1 cellular context compared by ENCODE assay signal in the genomic region with DNA sequence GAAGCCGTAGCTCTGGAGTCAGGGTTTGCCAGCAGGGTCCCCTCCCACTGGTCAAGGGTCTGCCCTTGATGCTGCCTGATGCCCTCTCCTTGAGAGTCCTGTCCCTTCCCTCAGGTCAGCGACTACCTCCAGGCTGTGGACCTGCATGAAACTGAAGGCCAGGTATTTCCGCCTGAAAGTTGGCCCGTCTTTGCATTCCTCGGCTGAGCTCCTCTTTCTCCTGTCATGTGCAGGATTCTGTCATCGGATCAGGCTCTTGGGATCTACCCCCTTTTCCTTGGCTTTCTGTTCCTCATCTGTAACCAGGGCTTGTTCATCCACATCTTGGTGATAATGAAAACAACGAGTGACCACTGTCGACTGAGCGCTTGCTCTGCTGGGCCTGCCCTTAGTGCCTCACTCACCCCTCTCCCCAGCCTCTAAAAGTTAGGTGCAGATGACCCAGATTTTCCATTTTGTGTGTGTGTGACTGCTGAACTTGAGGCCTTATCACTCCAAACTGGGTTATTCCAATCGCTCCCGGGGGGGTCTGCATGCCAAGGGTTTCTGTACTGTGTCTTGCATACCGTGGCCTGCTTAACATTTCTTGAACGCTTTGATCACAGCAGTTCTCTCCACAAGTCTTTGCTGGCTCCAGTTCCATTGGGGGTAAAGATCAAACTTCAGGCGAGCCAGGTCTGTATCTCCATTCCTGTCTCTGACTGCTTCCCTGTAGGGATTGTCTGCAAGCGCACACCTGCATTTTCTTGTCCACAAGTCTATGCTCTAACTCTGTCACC.
TF ChIP-seq lines count a peak whose summit lies in the region.

No MANE protein-coding gene starts in this region.

TF ChIP-seq in HepG2, 621 proteins besides CTCF, POLR2A, EP300 and RAD21:
- TF ChIP-seq, protein P1, sequence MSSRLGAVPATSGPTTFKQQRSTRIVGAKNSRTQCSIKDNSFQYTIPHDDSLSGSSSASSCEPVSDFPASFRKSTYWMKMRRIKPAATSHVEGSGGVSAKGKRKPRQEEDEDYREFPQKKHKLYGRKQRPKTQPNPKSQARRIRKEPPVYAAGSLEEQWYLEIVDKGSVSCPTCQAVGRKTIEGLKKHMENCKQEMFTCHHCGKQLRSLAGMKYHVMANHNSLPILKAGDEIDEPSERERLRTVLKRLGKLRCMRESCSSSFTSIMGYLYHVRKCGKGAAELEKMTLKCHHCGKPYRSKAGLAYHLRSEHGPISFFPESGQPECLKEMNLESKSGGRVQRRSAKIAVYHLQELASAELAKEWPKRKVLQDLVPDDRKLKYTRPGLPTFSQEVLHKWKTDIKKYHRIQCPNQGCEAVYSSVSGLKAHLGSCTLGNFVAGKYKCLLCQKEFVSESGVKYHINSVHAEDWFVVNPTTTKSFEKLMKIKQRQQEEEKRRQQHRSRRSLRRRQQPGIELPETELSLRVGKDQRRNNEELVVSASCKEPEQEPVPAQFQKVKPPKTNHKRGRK (CRISPR knock-in tag; IDR thresholded peaks at IDR 0.05) = no peak
- TF ChIP-seq ZFX (CRISPR knock-in tag; IDR thresholded peaks at IDR 0.05; ENCODE audit: low read depth) (peak; percentile 23; the same call in 1 of the 2 replicates), GABPA (IDR thresholded peaks at IDR 0.05; ENCODE audit: low read depth, low read length) (0 out of 2 replicates have a peak, but pooled peaks have one; percentile 9), GABPA (CRISPR knock-in tag; IDR thresholded peaks at IDR 0.05; ENCODE audit: low read depth) (no peak)
- TF ChIP-seq, protein P2, sequence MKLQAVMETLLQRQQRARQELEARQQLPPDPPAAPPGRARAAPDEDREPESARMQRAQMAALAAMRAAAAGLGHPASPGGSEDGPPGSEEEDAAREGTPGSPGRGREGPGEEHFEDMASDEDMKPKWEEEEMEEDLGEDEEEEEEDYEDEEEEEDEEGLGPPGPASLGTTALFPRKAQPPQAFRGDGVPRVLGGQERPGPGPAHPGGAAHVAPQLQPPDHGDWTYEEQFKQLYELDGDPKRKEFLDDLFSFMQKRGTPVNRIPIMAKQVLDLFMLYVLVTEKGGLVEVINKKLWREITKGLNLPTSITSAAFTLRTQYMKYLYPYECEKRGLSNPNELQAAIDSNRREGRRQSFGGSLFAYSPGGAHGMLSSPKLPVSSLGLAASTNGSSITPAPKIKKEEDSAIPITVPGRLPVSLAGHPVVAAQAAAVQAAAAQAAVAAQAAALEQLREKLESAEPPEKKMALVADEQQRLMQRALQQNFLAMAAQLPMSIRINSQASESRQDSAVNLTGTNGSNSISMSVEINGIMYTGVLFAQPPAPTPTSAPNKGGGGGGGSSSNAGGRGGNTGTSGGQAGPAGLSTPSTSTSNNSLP (IDR thresholded peaks at IDR 0.05; ENCODE audit: low read depth, low read length) = no peak
TF ChIP-seq in HepG2: peak in this region for 2.
